In genomic region chr10:38094923-38095574, GRCh38 we compare ENCODE assay signal across 1 cellular context.
A peak's percentile ranks its signal among the peaks of the same experiment; 100 is the strongest.
TF ChIP-seq lines count a peak whose summit lies in the region.

No MANE protein-coding gene starts in this region.

TF ChIP-seq in GM12878, 131 proteins besides CTCF, POLR2A, EP300 and RAD21 (continued from another document):
- TF ChIP-seq MLLT1 (IDR thresholded peaks at IDR 0.05), result peak; percentile 65; the same call in 1 of the 2 replicates
- TF ChIP-seq ZNF687 (IDR thresholded peaks at IDR 0.05), result no peak
- TF ChIP-seq ATF2 (IDR thresholded peaks at IDR 0.05; ENCODE audit: low read length), result no peak
